Comparison of ENCODE assay signal across 18 cellular contexts in genomic region chr6:19705606-19706005, GRCh38.
DNase-seq lines count a peak whose midpoint lies in the region; ATAC-seq and TF ChIP-seq lines count a peak whose summit lies in the region.
"Had no signal": no experiment of that assay in that cellular context is flagged by ENCODE, and none has a peak within 500 bp of the region (broad histone marks: within the 10 kb centered on the region; RNA-seq: fewer than 3 reads in every experiment).

No MANE protein-coding gene starts in this region.

- peak; percentile 64 for ATAC-seq in PC-3
- no peak for ATAC-seq in GM18870 (IDR thresholded peaks at IDR 0.05; ENCODE audit: unreplicated experiment)
- no peak for ATAC-seq in HG02938 (IDR thresholded peaks at IDR 0.05; ENCODE audit: unreplicated experiment)
- no peak for ATAC-seq in HG02678 (IDR thresholded peaks at IDR 0.05; ENCODE audit: unreplicated experiment)
- ATAC-seq: A549, K562 had no signal

- H3K4me3 ChIP-seq in PC-3 (ENCODE audit: low read length): no peak overlapping the region
- no peak overlapping the region for H3K4me3 ChIP-seq in epithelial cell of esophagus (ENCODE audit: low read length)
- H3K4me3 ChIP-seq: A549, HAP-1, K562, SJCRH30 had no signal

- H3K4me1 ChIP-seq in PC-3 (ENCODE audit: insufficient read depth, low read length): peaks cover 7% of the 10 kb centered on the region
- H3K4me1 ChIP-seq: A549, HAP-1, SJCRH30 had no signal

- H3F3A ChIP-seq in PC-3 (ENCODE audit: low read length, unreplicated experiment): no peaks in the 10 kb centered on the region

- DNase-seq in AG08396 (ENCODE audit: low spot score): peak; percentile 9
- DNase-seq in GM03348 (ENCODE audit: low spot score): peak; percentile 15
- DNase-seq in PC-3: peak; percentile 61
- peak; percentile 51 for DNase-seq in epithelial cell of esophagus (ENCODE audit: low read depth)
- no peak for DNase-seq in SKM-1 treated with dmso at 0.1 percent for 144 hours (lab: John Stamatoyannopoulos, UW; ENCODE audit: unreplicated experiment)
- DNase-seq: GF-D8, NCI-H1105 treated with DMSO at 0.1 percent for 48 hours, NCI-H1694 treated with DMSO at 0.1 percent for 48 hours, NCI-H446, NCI-H526, SJCRH30 had no signal

- no peaks in the 10 kb centered on the region for H3K79me2 ChIP-seq in PC-3 (ENCODE audit: low read length)

- H3K4me2 ChIP-seq in PC-3 (ENCODE audit: low read length): no peak overlapping the region
- H3K4me2 ChIP-seq: A549 had no signal

- POLR2A ChIA-PET in PC-3 (lab: Charles Lee; ENCODE audit: unreplicated experiment): no interaction called here

- H3K27me3 ChIP-seq in PC-3 (ENCODE audit: low read length): no peaks in the 10 kb centered on the region
- H3K27me3 ChIP-seq: SJCRH30 had no signal

- H3K9me2 ChIP-seq in PC-3 (replicated peaks; ENCODE audit: low read length): no peaks in the 10 kb centered on the region

- intact Hi-C loops in PC-3 (cut with micrococcal nuclease): no loop called here

- CTCF ChIA-PET in PC-3 (lab: Charles Lee): no interaction called here

- TF ChIP-seq CTCF in PC-3 (conservative IDR thresholded peaks at IDR 0.05; ENCODE audit: low read depth, low read length) (no peak), epithelial cell of esophagus (IDR thresholded peaks at IDR 0.05; ENCODE audit: insufficient read depth, low read depth, low read length, missing control alignments) (no peak)

- peak overlapping the region; percentile 13; the same call in 1 of the 2 replicates for H2AFZ ChIP-seq in PC-3 (ENCODE audit: low read length)

- no peaks in the 10 kb centered on the region for H3K36me3 ChIP-seq in PC-3 (ENCODE audit: low read depth, low read length)
- H3K36me3 ChIP-seq: HAP-1, SJCRH30 had no signal

- no peak overlapping the region for H3K9ac ChIP-seq in PC-3 (ENCODE audit: low read length)

- no peaks in the 10 kb centered on the region for H3K9me3 ChIP-seq in PC-3 (ENCODE audit: low read length)
- H3K9me3 ChIP-seq: A549, HAP-1, SJCRH30 had no signal

- H4K20me1 ChIP-seq in PC-3 (ENCODE audit: low read length): no peaks in the 10 kb centered on the region

- no peak overlapping the region for H3K27ac ChIP-seq in PC-3 (ENCODE audit: low read length)
- H3K27ac ChIP-seq: A549, C4-2B, SJCRH30 had no signal

- BruUV-seq in PC-3 (replicated peaks; lab: Mats Ljungman, UMichigan): no TSS peak
